8 cellular contexts compared by ENCODE assay signal in genomic region chr7:100434297-100435144, GRCh38. TPM values are rescaled to one million over a fixed set of nuclear protein-coding genes. Genes with fewer than 3 reads are reported as not detected.
A peak's percentile ranks its signal among the peaks of the same experiment; 100 is the strongest.
DNase-seq lines count a peak whose midpoint lies in the region; FAIRE-seq and TF ChIP-seq lines count a peak whose summit lies in the region.

No MANE protein-coding gene starts in this region.

- no peaks in the 10 kb centered on the region for H3K9me2 ChIP-seq in GM23248 (ENCODE audit: insufficient read depth)

- no peak for TF ChIP-seq POLR2A in esophagus squamous epithelium (IDR thresholded peaks at IDR 0.05)

- peak overlapping the region; percentile 86 for H3K4me2 ChIP-seq in GM23248 (ENCODE audit: unreplicated experiment)

- TF ChIP-seq CTCF in RWPE1 (conservative IDR thresholded peaks at IDR 0.05; ENCODE audit: low read depth) (no peak), esophagus squamous epithelium (IDR thresholded peaks at IDR 0.05) (no peak), D721Med (IDR thresholded peaks at IDR 0.05; ENCODE audit: insufficient read depth, missing control alignments) (no peak)

- CTCF ChIA-PET in RWPE1 (lab: Yijun Ruan, JAX) = no interaction called here

- H2AFZ ChIP-seq in GM23248 = no peak overlapping the region

- peak overlapping the region; percentile 97 for H3K4me3 ChIP-seq in GM23248
- H3K4me3 ChIP-seq in esophagus squamous epithelium = peak overlapping the region; percentile 81 to 98 (median 84)
- peak overlapping the region; percentile 91 for H3K4me3 ChIP-seq in rectal smooth muscle tissue (ENCODE audit: low read length)

- intact Hi-C loops in esophagus squamous epithelium (cut with DNase I) = no loop called here

- peaks cover 36% of the 10 kb centered on the region for H3F3A ChIP-seq in GM23248 (ENCODE audit: insufficient read depth)

- H3K9me3 ChIP-seq in GM23248 (ENCODE audit: low read depth) (no peaks in the 10 kb centered on the region), esophagus squamous epithelium (no peaks in the 10 kb centered on the region)

- no peak for DNase-seq in GM23248
- DNase-seq in RWPE1 (ENCODE audit: low spot score) = no peak
- DNase-seq in esophagus squamous epithelium (lab: John Stamatoyannopoulos, UW) = no peak
- no peak for DNase-seq in D721Med (ENCODE audit: insufficient read length, low spot score)
- no peak for DNase-seq in T-helper 9 cell
- DNase-seq in ecto neural progenitor cell (ENCODE audit: low spot score) = no peak
- DNase-seq in NCI-H2171 (lab: John Stamatoyannopoulos, UW) = no peak

- no peak for FAIRE-seq in D721Med (lab: Jason Lieb, UNC)

- H3K9ac ChIP-seq in GM23248 (peak overlapping the region; percentile 95), rectal smooth muscle tissue (ENCODE audit: low read length) (no peak overlapping the region)

- POLR2A ChIA-PET in RWPE1 (lab: Yijun Ruan, JAX; ENCODE audit: low non-redundant PET) = interaction anchor here (0.6 to 1.0 kb wide), 3 partner anchors 9 to 309 kb away, joined by 3 to 6 read pairs (median 3); no protein-coding TSS in a partner anchor

- H3K79me2 ChIP-seq in GM23248 (ENCODE audit: insufficient read depth) = peaks cover 62% of the 10 kb centered on the region

- H3K27me3 ChIP-seq in GM23248 (replicated peaks; ENCODE audit: insufficient read depth) (no peaks in the 10 kb centered on the region), esophagus squamous epithelium (no peaks in the 10 kb centered on the region), rectal smooth muscle tissue (ENCODE audit: control insufficient read depth, insufficient read depth, low read length) (no peaks in the 10 kb centered on the region)

- WGBS in GM23248 (ENCODE audit: low coverage in 1 of 2, low lambda C conversion rate in 2 of 2, missing lambda C conversion rate in 2 of 2), 2 experiments = 82 to 84% methylated on average over 22 of the region's 22 CpGs
- WGBS in esophagus squamous epithelium, 2 donors = 66 to 68% methylated on average over 16 to 17 of the region's 22 CpGs

- H4K20me1 ChIP-seq in GM23248 (ENCODE audit: insufficient read depth) = no peaks in the 10 kb centered on the region

- peaks cover 19% of the 10 kb centered on the region; the same call in 1 of the 2 replicates for H3K4me1 ChIP-seq in GM23248 (ENCODE audit: insufficient read depth)
- H3K4me1 ChIP-seq in esophagus squamous epithelium = peaks cover 22 to 65% (median 36%) of the 10 kb centered on the region in 3 donors
- peaks cover 11% of the 10 kb centered on the region for H3K4me1 ChIP-seq in rectal smooth muscle tissue (ENCODE audit: control insufficient read depth, insufficient read depth, low read length)

- in situ Hi-C loops in GM23248 (cut with MboI) = no loop called here

- H3K36me3 ChIP-seq in GM23248 (ENCODE audit: low read depth) (peaks cover 3% of the 10 kb centered on the region; the same call in 1 of the 2 replicates), esophagus squamous epithelium (peaks cover 17 to 42% (median 17%) of the 10 kb centered on the region in 3 donors), rectal smooth muscle tissue (ENCODE audit: control insufficient read depth, insufficient read depth, low read length) (peaks cover 5% of the 10 kb centered on the region)

- H3K27ac ChIP-seq in GM23248 = no peak overlapping the region
- H3K27ac ChIP-seq in RWPE1 = peak overlapping the region; percentile 95
- peak overlapping the region; percentile 96 to 100 (median 99) for H3K27ac ChIP-seq in esophagus squamous epithelium
- no peak overlapping the region for H3K27ac ChIP-seq in rectal smooth muscle tissue (ENCODE audit: low read depth, low read length)

RNA-seq across cellular contexts. Expression of gene PPP1R35, which starts 1.8 kb away (rescaled TPM):
- 11.9 and 15.8 TPM in 2 replicates for total RNA-seq in GM23248 (2014; rRNA removed; shearing (Covaris generic))
- polyA plus RNA-seq in GM23248 (2016; fragmentation: Nextera tagmentation; extraction: Ambion mirVana) = 15.7 and 20.0 TPM in 2 replicates
- total RNA-seq in esophagus squamous epithelium = 10 to 100 TPM; 18.4 to 28.2 (median 26.4) TPM

RNA-seq across cellular contexts. Expression of gene MEPCE, which starts 4.9 kb away (rescaled TPM):
- 24.2 and 27.2 TPM in 2 replicates for total RNA-seq in GM23248 (2014; rRNA removed; shearing (Covaris generic))
- polyA plus RNA-seq in GM23248 (2016; fragmentation: Nextera tagmentation; extraction: Ambion mirVana) = 7.7 and 8.0 TPM in 2 replicates
- 10 to 100 TPM; 18.0 to 27.7 (median 23.4) TPM for total RNA-seq in esophagus squamous epithelium

RNA-seq across cellular contexts. Expression of gene ZCWPW1, which starts 6.0 kb away (rescaled TPM):
- total RNA-seq in GM23248 (2014; rRNA removed; shearing (Covaris generic)) = 0.89 and 1.9 TPM in 2 replicates
- 3.6 and 4.2 TPM in 2 replicates for polyA plus RNA-seq in GM23248 (2016; fragmentation: Nextera tagmentation; extraction: Ambion mirVana)
- 1 to 10 TPM in 2 of 4 donors, under 1 TPM in 2; 0.83 to 4.2 (median 1.5) TPM for total RNA-seq in esophagus squamous epithelium

RNA-seq across cellular contexts. Expression of gene SPACDR, which starts 29.5 kb away (rescaled TPM):
- not detected in 2 replicates for total RNA-seq in GM23248 (2014; rRNA removed; shearing (Covaris generic))
- 0.50 TPM in 1 of 2 replicates, not detected in the other for polyA plus RNA-seq in GM23248 (2016; fragmentation: Nextera tagmentation; extraction: Ambion mirVana)
- total RNA-seq in esophagus squamous epithelium = not detected

RNA-seq across cellular contexts. Expression of gene TSC22D4, which starts 44.5 kb away (rescaled TPM):
- total RNA-seq in GM23248 (2014; rRNA removed; shearing (Covaris generic)) = 18.6 and 30.7 TPM in 2 replicates
- polyA plus RNA-seq in GM23248 (2016; fragmentation: Nextera tagmentation; extraction: Ambion mirVana) = 19.1 and 20.7 TPM in 2 replicates
- 10 to 100 TPM; 29.2 to 65.0 (median 33.7) TPM for total RNA-seq in esophagus squamous epithelium

Comparison
In these comparisons a context has a peak if more than half of its experiments do, and no peak if none do; other contexts are left out.
1. H3K27ac ChIP-seq: peak in RWPE1 (single experiment) and esophagus squamous epithelium (4 of 4); none in GM23248 (single experiment) and rectal smooth muscle tissue (single experiment).
2. Peak in every context shown above with its lines, with median percentiles within 50 percentile points of each other: H3K4me3 ChIP-seq.